ENCODE assay signal across 10 cellular contexts in genomic region chr3:69763976-69764851, GRCh38. TPM values are rescaled to one million over a fixed set of nuclear protein-coding genes. Genes with fewer than 3 reads are reported as not detected.
DNase-seq lines count a peak whose midpoint lies in the region; ATAC-seq and TF ChIP-seq lines count a peak whose summit lies in the region.
"Had no signal": no experiment of that assay in that cellular context is flagged by ENCODE, and none has a peak within 500 bp of the region (broad histone marks: within the 10 kb centered on the region; RNA-seq: fewer than 3 reads in every experiment).

No MANE protein-coding gene starts in this region.

- in situ Hi-C loops in mammary epithelial cell (cut with MboI; ENCODE audit: low sequenced_read_pairs in 2 of 2), result no loop called here

- H3K9ac ChIP-seq in mammary epithelial cell (ENCODE audit: insufficient read depth, low read length), result no peak overlapping the region
- no peak overlapping the region for H3K9ac ChIP-seq in liver (ENCODE audit: low read depth in 1 of 2, low read length in 2 of 2)

- DNase-seq in MCF 10A (ENCODE audit: unreplicated experiment) (no peak), mammary epithelial cell (no peak), SKM-1 treated with dmso at 0.1 percent for 144 hours (lab: John Stamatoyannopoulos, UW; ENCODE audit: unreplicated experiment) (peak; percentile 63), upper lobe of left lung (no peak), caudate nucleus (lab: John Stamatoyannopoulos, UW) (no peak)
- no peak for DNase-seq in activated naive CD8-positive, alpha-beta T cell treated with anti-CD3 and anti-CD28 coated beads for 36 hours
- DNase-seq: activated CD4-positive, alpha-beta T cell treated with anti-CD3 and anti-CD28 coated beads, Interleukin-2, amount 50 U/mL, for 48 hours had no signal

- H3K9me3 Mint-ChIP-seq in MCF 10A (ENCODE audit: unreplicated experiment), result no peaks in the 10 kb centered on the region
- no peaks in the 10 kb centered on the region for H3K9me3 Mint-ChIP-seq in activated naive CD8-positive, alpha-beta T cell treated with anti-CD3 and anti-CD28 coated beads for 36 hours

- CTCF ChIA-PET in MCF 10A (lab: Yijun Ruan, JAX) (interaction anchor here (1.2 kb wide), 1 partner anchor 43 kb away, joined by 4 read pairs; no protein-coding TSS in a partner anchor), mammary epithelial cell (lab: Charles Lee; ENCODE audit: low non-redundant PET) (no interaction called here)

- no peak for TF ChIP-seq RAD21 in liver (IDR thresholded peaks at IDR 0.05)

- POLR2A ChIA-PET in MCF 10A (lab: Yijun Ruan, JAX), result interaction anchor here (1.3 to 1.9 kb wide), 3 partner anchors 15 to 25 kb away, joined by 3 to 8 read pairs (median 3); partner anchors contain the start of gene MITF

- no peak for TF ChIP-seq EP300 in upper lobe of left lung (IDR thresholded peaks at IDR 0.05)

- dilution Hi-C loops in mammary epithelial cell (cut with HindIII; ENCODE audit: low sequenced_read_pairs), result no loop called here

- ATAC-seq in upper lobe of left lung (ENCODE audit: low FRiP score in 2 of 2), result peak in 1 of 2 donors; percentile 53
- ATAC-seq in HG03280 (IDR thresholded peaks at IDR 0.05; ENCODE audit: unreplicated experiment), result no peak

- no peak overlapping the region for H3K4me2 ChIP-seq in mammary epithelial cell (ENCODE audit: insufficient read depth, low read depth, low read length)

- peaks cover 43% of the 10 kb centered on the region for H3K4me1 ChIP-seq in mammary epithelial cell (ENCODE audit: insufficient read depth, low read length)
- peaks cover 0 to 3% (median 1%) of the 10 kb centered on the region in 4 donors for H3K4me1 ChIP-seq in liver (ENCODE audit: control insufficient read depth in 4 of 4, insufficient read depth in 4 of 4, low read length in 3 of 4)
- peaks cover 7 to 24% (median 13%) of the 10 kb centered on the region in 4 donors for H3K4me1 ChIP-seq in upper lobe of left lung

- 93% methylated on average over 5 of the region's 5 CpGs for WGBS in mammary epithelial cell (ENCODE audit: low coverage, missing lambda C conversion rate)
- WGBS in liver, result 81% methylated on average over 5 of the region's 5 CpGs
- WGBS in upper lobe of left lung, 2 donors, result 60 to 66% methylated on average over 5 of the region's 5 CpGs

- H2AFZ ChIP-seq in mammary epithelial cell (ENCODE audit: low read depth, low read length), result no peak overlapping the region

- no TSS peak for BruUV-seq in MCF 10A (replicated peaks; lab: Mats Ljungman, UMichigan)
- no TSS peak for BruUV-seq in mammary epithelial cell (replicated peaks; lab: Mats Ljungman, UMichigan)

- H3K27ac ChIP-seq in mammary epithelial cell (ENCODE audit: insufficient read depth, low read depth, low read length) (no peak overlapping the region), liver (ENCODE audit: low read depth in 1 of 2, low read length in 2 of 2) (peak overlapping the region; percentile 33 to 35), upper lobe of left lung (peak overlapping the region; percentile 36 to 62 (median 40)), caudate nucleus (ENCODE audit: low read depth, low read length) (no peak overlapping the region)

- no peaks in the 10 kb centered on the region for H3K27me3 Mint-ChIP-seq in MCF 10A (ENCODE audit: insufficient read depth, unreplicated experiment)
- H3K27me3 Mint-ChIP-seq in activated naive CD8-positive, alpha-beta T cell treated with anti-CD3 and anti-CD28 coated beads for 36 hours, result peaks cover 3% of the 10 kb centered on the region

- peaks cover 59% of the 10 kb centered on the region for H3K4me1 Mint-ChIP-seq in MCF 10A (ENCODE audit: insufficient read depth, unreplicated experiment)
- no peaks in the 10 kb centered on the region for H3K4me1 Mint-ChIP-seq in activated naive CD8-positive, alpha-beta T cell treated with anti-CD3 and anti-CD28 coated beads for 36 hours

- peaks cover 5% of the 10 kb centered on the region for H3K36me3 Mint-ChIP-seq in MCF 10A (ENCODE audit: insufficient read depth, unreplicated experiment)
- H3K36me3 Mint-ChIP-seq in activated naive CD8-positive, alpha-beta T cell treated with anti-CD3 and anti-CD28 coated beads for 36 hours, result no peaks in the 10 kb centered on the region

- H3K9me3 ChIP-seq in mammary epithelial cell (replicated peaks; ENCODE audit: insufficient read depth, low read length) (no peaks in the 10 kb centered on the region), liver (ENCODE audit: control insufficient read depth in 4 of 4, low read length in 3 of 4) (no peaks in the 10 kb centered on the region), upper lobe of left lung (no peaks in the 10 kb centered on the region)

- no peaks in the 10 kb centered on the region for H3K79me2 ChIP-seq in mammary epithelial cell (ENCODE audit: insufficient read depth, low read length)

- peak overlapping the region; percentile 37 for H3K27ac Mint-ChIP-seq in MCF 10A (ENCODE audit: low read depth, unreplicated experiment)
- H3K27ac Mint-ChIP-seq in activated naive CD8-positive, alpha-beta T cell treated with anti-CD3 and anti-CD28 coated beads for 36 hours, result no peak overlapping the region

- no peak overlapping the region for H3K4me3 Mint-ChIP-seq in MCF 10A (ENCODE audit: unreplicated experiment)
- no peak overlapping the region for H3K4me3 Mint-ChIP-seq in activated naive CD8-positive, alpha-beta T cell treated with anti-CD3 and anti-CD28 coated beads for 36 hours

- no peaks in the 10 kb centered on the region for H4K20me1 ChIP-seq in mammary epithelial cell (ENCODE audit: insufficient read depth, low read length)

- TF ChIP-seq CTCF in MCF 10A (IDR thresholded peaks at IDR 0.05; ENCODE audit: unreplicated experiment) (no peak), mammary epithelial cell (conservative IDR thresholded peaks at IDR 0.05 in 1 of 2, IDR thresholded peaks at IDR 0.05 in 1 of 2; ENCODE audit: extremely low read depth in 1 of 2, insufficient read depth in 1 of 2, low read depth in 1 of 2, low read length in 2 of 2) (no peak), liver (IDR thresholded peaks at IDR 0.05; ENCODE audit: low read depth, low read length, missing input control) (no peak), upper lobe of left lung (IDR thresholded peaks at IDR 0.05) (no peak)

- H3K27me3 ChIP-seq in mammary epithelial cell (ENCODE audit: insufficient read depth, low read length) (no peaks in the 10 kb centered on the region), liver (ENCODE audit: control insufficient read depth in 4 of 4, insufficient read depth in 4 of 4, low read length in 3 of 4) (no peaks in the 10 kb centered on the region), upper lobe of left lung (no peaks in the 10 kb centered on the region)

- no peaks in the 10 kb centered on the region for H3K36me3 ChIP-seq in mammary epithelial cell (ENCODE audit: insufficient read depth, low read length)
- no peaks in the 10 kb centered on the region for H3K36me3 ChIP-seq in liver (ENCODE audit: control insufficient read depth in 4 of 4, insufficient read depth in 3 of 4, low read depth in 1 of 4, low read length in 3 of 4)
- H3K36me3 ChIP-seq in upper lobe of left lung, result no peaks in the 10 kb centered on the region

- no peak for TF ChIP-seq POLR2A in upper lobe of left lung (IDR thresholded peaks at IDR 0.05)

- intact Hi-C loops in MCF 10A (cut with micrococcal nuclease) (no loop called here), mammary epithelial cell (cut with micrococcal nuclease) (no loop called here)

- H3K4me3 ChIP-seq in mammary epithelial cell (replicated peaks in 1 of 3; ENCODE audit: insufficient read depth in 1 of 3, low read depth in 2 of 3, low read length in 3 of 3) (no peak overlapping the region), liver (ENCODE audit: low read depth in 1 of 3, low read length in 3 of 3) (no peak overlapping the region), upper lobe of left lung (no peak overlapping the region)
- H3K4me3 ChIP-seq: lung had no signal

TF ChIP-seq in liver, 16 proteins besides CTCF, POLR2A, EP300 and RAD21 (continues in another document):
- no peak for TF ChIP-seq TAF1 (conservative IDR thresholded peaks at IDR 0.05)
- no peak for TF ChIP-seq RXRA (IDR thresholded peaks at IDR 0.05)
- TF ChIP-seq MAX (IDR thresholded peaks at IDR 0.05), result no peak
- no peak for TF ChIP-seq JUND (IDR thresholded peaks at IDR 0.05)
- no peak for TF ChIP-seq FOXA1 (IDR thresholded peaks at IDR 0.05)
- no peak for TF ChIP-seq EGR1 (IDR thresholded peaks at IDR 0.05; ENCODE audit: low read depth in 2 of 2)
- TF ChIP-seq FOXA2 (IDR thresholded peaks at IDR 0.05), result no peak
- no peak for TF ChIP-seq HNF4A (conservative IDR thresholded peaks at IDR 0.05)
- TF ChIP-seq YY1 (IDR thresholded peaks at IDR 0.05), result no peak
- no peak for TF ChIP-seq HNF4G (IDR thresholded peaks at IDR 0.05)
- no peak for TF ChIP-seq ZBTB33 (IDR thresholded peaks at IDR 0.05)

RNA-seq across cellular contexts. Expression of gene MITF, which starts 24.9 kb away (rescaled TPM):
- 7.4 and 16.1 TPM in 2 replicates for total RNA-seq in MCF 10A (2022)
- total RNA-seq in mammary epithelial cell, result 1 to 10 TPM; 5.7 to 8.3 TPM
- 1.7 TPM for polyA plus RNA-seq in mammary epithelial cell
- polyA minus RNA-seq in mammary epithelial cell, result 0.88 TPM
- 1 to 10 TPM; 2.2 to 2.9 TPM for total RNA-seq in liver
- 1 to 10 TPM in 1 of 2 donors, under 1 TPM in 1; 0.91 to 2.4 TPM for polyA plus RNA-seq in liver
- total RNA-seq in upper lobe of left lung, result 10 to 100 TPM; 21.9 to 37.2 (median 29.5) TPM
- total RNA-seq in activated naive CD8-positive, alpha-beta T cell treated with anti-CD3 and anti-CD28 coated beads for 36 hours, result under 1 TPM; 0.06 to 0.25 TPM

Comparison
In these comparisons a context has a peak if more than half of its experiments do, and no peak if none do; other contexts are left out.
1. H3K27ac ChIP-seq: peak in liver (2 of 2) and upper lobe of left lung (4 of 4); none in mammary epithelial cell (single experiment) and caudate nucleus (single experiment).